ENCODE assay signal across 9 cellular contexts in genomic region chr5:55324815-55325418, GRCh38. TPM values are rescaled to one million over a fixed set of nuclear protein-coding genes. Genes with fewer than 3 reads are reported as not detected.
A peak's percentile ranks its signal among the peaks of the same experiment; 100 is the strongest.
DNase-seq lines count a peak whose midpoint lies in the region; ATAC-seq, FAIRE-seq and TF ChIP-seq lines count a peak whose summit lies in the region.
"Had no signal": no experiment of that assay in that cellular context is flagged by ENCODE, and none has a peak within 500 bp of the region (broad histone marks: within the 10 kb centered on the region; RNA-seq: fewer than 3 reads in every experiment).

No MANE protein-coding gene starts in this region.

- no peaks in the 10 kb centered on the region for H3K9me2 ChIP-seq in MM.1S (replicated peaks; ENCODE audit: insufficient read depth, low read length)

- TF ChIP-seq CTCF in BJ (IDR thresholded peaks at IDR 0.05; ENCODE audit: insufficient read depth, low read depth, low read length) (peak; percentile 58), MM.1S (IDR thresholded peaks at IDR 0.05; ENCODE audit: low read length) (peak; percentile 60), thoracic aorta (IDR thresholded peaks at IDR 0.05) (peak; percentile 74)

- no peaks in the 10 kb centered on the region; the same call in 1 of the 2 replicates for H4K20me1 ChIP-seq in MM.1S (ENCODE audit: insufficient read depth, low read length)

- H3K79me2 ChIP-seq in MM.1S (ENCODE audit: low read length): peaks cover 77% of the 10 kb centered on the region

- no peak overlapping the region for H2AFZ ChIP-seq in MM.1S (ENCODE audit: low read length)

- H3K4me3 ChIP-seq in BJ (ENCODE audit: low read depth, low read length) (no peak overlapping the region), MM.1S (ENCODE audit: low read length) (no peak overlapping the region), thoracic aorta (no peak overlapping the region)

- H3K4me3 Mint-ChIP-seq in activated naive CD8-positive, alpha-beta T cell treated with anti-CD3 and anti-CD28 coated beads, Interleukin-2, amount 50 U/mL, for 24 hours: no peak overlapping the region
- H3K4me3 Mint-ChIP-seq: IgD-negative memory B cell had no signal

- CTCF ChIA-PET in BJ (lab: Yijun Ruan, JAX): interaction anchor here (0.5 to 2.8 kb wide), 5 partner anchors 10 to 367 kb away, joined by 3 to 10 read pairs (median 3); no protein-coding TSS in a partner anchor

- H3K27me3 ChIP-seq in BJ (ENCODE audit: control insufficient read depth, insufficient read depth, low read length): no peaks in the 10 kb centered on the region
- H3K27me3 ChIP-seq in MM.1S (replicated peaks; ENCODE audit: insufficient read depth, low read length): no peaks in the 10 kb centered on the region
- no peaks in the 10 kb centered on the region for H3K27me3 ChIP-seq in thoracic aorta (replicated peaks; ENCODE audit: insufficient read depth)

- no peak for TF ChIP-seq POLR2A in GM12892 (IDR thresholded peaks at IDR 0.05; ENCODE audit: low read depth, low read length)

- no peaks in the 10 kb centered on the region for H3K4me1 ChIP-seq in MM.1S (ENCODE audit: low read length)
- H3K4me1 ChIP-seq in thoracic aorta (ENCODE audit: control insufficient read depth in 1 of 2, low read depth in 2 of 2): peaks cover 20% of the 10 kb centered on the region in 2 donors

- no peaks in the 10 kb centered on the region for H3F3A ChIP-seq in MM.1S (ENCODE audit: insufficient read depth, low read length)

- ATAC-seq in activated naive CD8-positive, alpha-beta T cell treated with anti-CD3 and anti-CD28 coated beads, Interleukin-2, amount 50 U/mL, for 24 hours: peak; percentile 63
- ATAC-seq in thoracic aorta (ENCODE audit: insufficient number of reproducible peaks, low FRiP score, low read depth): peak; percentile 68
- ATAC-seq in GM21576 (IDR thresholded peaks at IDR 0.05; ENCODE audit: unreplicated experiment): no peak
- ATAC-seq in HG03108 (IDR thresholded peaks at IDR 0.05; ENCODE audit: unreplicated experiment): no peak

- H3K9me3 ChIP-seq in MM.1S (replicated peaks; ENCODE audit: insufficient read depth, low read length) (no peaks in the 10 kb centered on the region), thoracic aorta (no peaks in the 10 kb centered on the region)

- peaks cover 16% of the 10 kb centered on the region for H3K4me1 Mint-ChIP-seq in activated naive CD8-positive, alpha-beta T cell treated with anti-CD3 and anti-CD28 coated beads, Interleukin-2, amount 50 U/mL, for 24 hours

- no peak overlapping the region for H3K27ac Mint-ChIP-seq in activated naive CD8-positive, alpha-beta T cell treated with anti-CD3 and anti-CD28 coated beads, Interleukin-2, amount 50 U/mL, for 24 hours
- H3K27ac Mint-ChIP-seq: IgD-negative memory B cell had no signal

- H3K9me3 Mint-ChIP-seq in activated naive CD8-positive, alpha-beta T cell treated with anti-CD3 and anti-CD28 coated beads, Interleukin-2, amount 50 U/mL, for 24 hours: no peaks in the 10 kb centered on the region
- H3K9me3 Mint-ChIP-seq: IgD-negative memory B cell had no signal

- H3K36me3 Mint-ChIP-seq in activated naive CD8-positive, alpha-beta T cell treated with anti-CD3 and anti-CD28 coated beads, Interleukin-2, amount 50 U/mL, for 24 hours (ENCODE audit: low read depth): peaks cover 33% of the 10 kb centered on the region
- H3K36me3 Mint-ChIP-seq: IgD-negative memory B cell had no signal

- no peaks in the 10 kb centered on the region for H3K36me3 ChIP-seq in BJ (ENCODE audit: control insufficient read depth, insufficient read depth, low read length)
- no peaks in the 10 kb centered on the region; the same call in 1 of the 2 replicates for H3K36me3 ChIP-seq in MM.1S (replicated peaks; ENCODE audit: insufficient read depth, low read length)
- H3K36me3 ChIP-seq in thoracic aorta: peaks cover 3% of the 10 kb centered on the region

- DNase-seq in BJ (ENCODE audit: low read depth): no peak
- no peak for DNase-seq in GM12892 (ENCODE audit: insufficient read length)
- peak; percentile 49 for DNase-seq in MM.1S
- no peak for DNase-seq in activated naive CD8-positive, alpha-beta T cell treated with anti-CD3 and anti-CD28 coated beads, Interleukin-2, amount 50 U/mL, for 24 hours
- DNase-seq in iPS-NIHi7 (ENCODE audit: extremely low spot score): peak; percentile 15
- DNase-seq in thoracic aorta (ENCODE audit: low spot score): no peak

- FAIRE-seq in GM12892 (lab: Jason Lieb, UNC): peak; percentile 73

- no peak overlapping the region for H3K9ac ChIP-seq in MM.1S (ENCODE audit: low read length)

- POLR2A ChIA-PET in BJ (lab: Charles Lee): no interaction called here

- H3K27ac ChIP-seq in MM.1S (ENCODE audit: low read length): no peak overlapping the region
- no peak overlapping the region for H3K27ac ChIP-seq in thoracic aorta

- H3K27me3 Mint-ChIP-seq in activated naive CD8-positive, alpha-beta T cell treated with anti-CD3 and anti-CD28 coated beads, Interleukin-2, amount 50 U/mL, for 24 hours: no peaks in the 10 kb centered on the region
- H3K27me3 Mint-ChIP-seq: IgD-negative memory B cell had no signal

- no peak overlapping the region for H3K4me2 ChIP-seq in MM.1S (ENCODE audit: low read depth, low read length)

RNA-seq across cellular contexts. Expression of gene MTREX, which starts 17.1 kb away (rescaled TPM):
- polyA plus RNA-seq in BJ (2011; rRNA removed): 11.7 and 29.4 TPM in 2 replicates
- polyA minus RNA-seq in BJ (2011; rRNA and poly(A)+ RNA removed): 24.7 and 27.8 TPM in 2 replicates
- 30.8 TPM for polyA plus RNA-seq in GM12892 (2012; ENCODE audit: missing spikeins)
- total RNA-seq in thoracic aorta: 10 to 100 TPM; 42.4 to 61.6 TPM

RNA-seq across cellular contexts. Expression of gene DHX29, which starts 17.4 kb away (rescaled TPM):
- polyA plus RNA-seq in BJ (2011; rRNA removed): 2.9 and 6.4 TPM in 2 replicates
- polyA minus RNA-seq in BJ (2011; rRNA and poly(A)+ RNA removed): 2.3 and 4.3 TPM in 2 replicates
- 10.3 TPM for polyA plus RNA-seq in GM12892 (2012; ENCODE audit: missing spikeins)
- 10 to 100 TPM; 29.5 to 35.6 TPM for total RNA-seq in thoracic aorta

Comparison
In these comparisons a context has a peak if more than half of its experiments do, and no peak if none do; other contexts are left out.
1. DNase-seq: peak in MM.1S (single experiment) and iPS-NIHi7 (single experiment); none in BJ (single experiment), GM12892 (single experiment), activated naive CD8-positive, alpha-beta T cell treated with anti-CD3 and anti-CD28 coated beads, Interleukin-2, amount 50 U/mL, for 24 hours (single experiment) and thoracic aorta (single experiment).
2. ATAC-seq: peak in activated naive CD8-positive, alpha-beta T cell treated with anti-CD3 and anti-CD28 coated beads, Interleukin-2, amount 50 U/mL, for 24 hours (single experiment) and thoracic aorta (single experiment); none in GM21576 (single experiment) and HG03108 (single experiment).
3. Peak in every context shown above with its lines, with median percentiles within 50 percentile points of each other: CTCF ChIP-seq.